Comparison of ENCODE assay signal across 30 cellular contexts in genomic region chr2:85455552-85456090, GRCh38. TPM values are rescaled to one million over a fixed set of nuclear protein-coding genes. Genes with fewer than 3 reads are reported as not detected.
DNase-seq lines count a peak whose midpoint lies in the region; ATAC-seq and TF ChIP-seq lines count a peak whose summit lies in the region.
"Had no signal": no experiment of that assay in that cellular context is flagged by ENCODE, and none has a peak within 500 bp of the region (broad histone marks: within the 10 kb centered on the region; RNA-seq: fewer than 3 reads in every experiment).

No MANE protein-coding gene starts in this region.

- H3K79me2 ChIP-seq in neural progenitor cell (ENCODE audit: low read depth) = no peaks in the 10 kb centered on the region

- no peak overlapping the region for H3K27ac ChIP-seq in HUES6 (ENCODE audit: low read depth, low read length)
- H3K27ac ChIP-seq in neural progenitor cell = no peak overlapping the region
- H3K27ac ChIP-seq: C4-2B, gastrocnemius medialis, left lung, prostate gland, transverse colon had no signal

- H3K27me3 ChIP-seq in HUES6 (ENCODE audit: control insufficient read depth, insufficient read depth, low read length) (no peaks in the 10 kb centered on the region), neural progenitor cell (no peaks in the 10 kb centered on the region)
- H3K27me3 ChIP-seq: gastrocnemius medialis, left lung, transverse colon had no signal

- in situ Hi-C loops in ACHN (cut with HindIII; ENCODE audit: low pct_ligation_motif_present, low pct_unique_long_range_greater_than_20kb, low sequenced_read_pairs) = no loop called here

- H3K27me3 Mint-ChIP-seq in dendritic cell treated with granulocyte-macrophage colony-stimulating factor and Interleukin-4, amounts not matched to agents 40 ng/mL and 50 ng/mL, for 4 days = peaks cover 2% of the 10 kb centered on the region
- H3K27me3 Mint-ChIP-seq in neural progenitor cell (ENCODE audit: insufficient read depth, low read depth) (peaks cover 11% of the 10 kb centered on the region), type B pancreatic cell (no peaks in the 10 kb centered on the region)
- no peaks in the 10 kb centered on the region for H3K27me3 Mint-ChIP-seq in activated CD8-positive, alpha-beta memory T cell treated with anti-CD3 and anti-CD28 coated beads, Interleukin-2, amount 10 ng/mL, durations not matched to agents 7 days and 5 days
- H3K27me3 Mint-ChIP-seq: activated CD4-positive, alpha-beta memory T cell treated with anti-CD3 and anti-CD28 coated beads for 36 hours; activated naive CD8-positive, alpha-beta T cell had no signal

- H2AFZ ChIP-seq in neural progenitor cell (replicated peaks) = no peak overlapping the region

- no peaks in the 10 kb centered on the region for H3K36me3 Mint-ChIP-seq in dendritic cell treated with granulocyte-macrophage colony-stimulating factor and Interleukin-4, amounts not matched to agents 40 ng/mL and 50 ng/mL, for 4 days (ENCODE audit: low read depth)
- H3K36me3 Mint-ChIP-seq in neural progenitor cell (no peaks in the 10 kb centered on the region), type B pancreatic cell (no peaks in the 10 kb centered on the region)
- no peaks in the 10 kb centered on the region for H3K36me3 Mint-ChIP-seq in activated CD8-positive, alpha-beta memory T cell treated with anti-CD3 and anti-CD28 coated beads, Interleukin-2, amount 10 ng/mL, durations not matched to agents 7 days and 5 days
- H3K36me3 Mint-ChIP-seq: activated CD4-positive, alpha-beta memory T cell treated with anti-CD3 and anti-CD28 coated beads for 36 hours; activated naive CD8-positive, alpha-beta T cell had no signal

- TF ChIP-seq CTCF in neural progenitor cell (IDR thresholded peaks at IDR 0.05) (peak; percentile 16), type B pancreatic cell (conservative IDR thresholded peaks at IDR 0.05) (no peak)

- H3K4me3 ChIP-seq in HUES6 (ENCODE audit: low read depth, low read length) (no peak overlapping the region; the same call in 1 of the 2 replicates), neural progenitor cell (no peak overlapping the region)
- H3K4me3 ChIP-seq: gastrocnemius medialis, left lung, prostate gland, transverse colon had no signal

- peak overlapping the region; percentile 2 for H3K27ac Mint-ChIP-seq in dendritic cell treated with granulocyte-macrophage colony-stimulating factor and Interleukin-4, amounts not matched to agents 40 ng/mL and 50 ng/mL, for 4 days
- H3K27ac Mint-ChIP-seq in neural progenitor cell (peak overlapping the region; percentile 21), type B pancreatic cell (no peak overlapping the region)
- no peak overlapping the region for H3K27ac Mint-ChIP-seq in activated CD8-positive, alpha-beta memory T cell treated with anti-CD3 and anti-CD28 coated beads, Interleukin-2, amount 10 ng/mL, durations not matched to agents 7 days and 5 days
- H3K27ac Mint-ChIP-seq: activated CD4-positive, alpha-beta memory T cell treated with anti-CD3 and anti-CD28 coated beads for 36 hours; activated naive CD8-positive, alpha-beta T cell; T-helper 17 cell had no signal

- no peak overlapping the region for H3K4me3 Mint-ChIP-seq in dendritic cell treated with granulocyte-macrophage colony-stimulating factor and Interleukin-4, amounts not matched to agents 40 ng/mL and 50 ng/mL, for 4 days
- H3K4me3 Mint-ChIP-seq in neural progenitor cell = no peak overlapping the region
- no peak overlapping the region for H3K4me3 Mint-ChIP-seq in type B pancreatic cell
- H3K4me3 Mint-ChIP-seq in activated CD8-positive, alpha-beta memory T cell treated with anti-CD3 and anti-CD28 coated beads, Interleukin-2, amount 10 ng/mL, durations not matched to agents 7 days and 5 days = no peak overlapping the region
- H3K4me3 Mint-ChIP-seq: activated CD4-positive, alpha-beta memory T cell treated with anti-CD3 and anti-CD28 coated beads for 36 hours; activated naive CD8-positive, alpha-beta T cell; T-helper 17 cell had no signal

- no peak overlapping the region for H3K4me2 ChIP-seq in neural progenitor cell

- intact Hi-C loops in dendritic cell treated with granulocyte-macrophage colony-stimulating factor and Interleukin-4, amounts not matched to agents 40 ng/mL and 50 ng/mL, for 4 days (cut with micrococcal nuclease) = no loop called here

- H3K36me3 ChIP-seq in HUES6 (ENCODE audit: control insufficient read depth, insufficient read depth, low read length) (no peaks in the 10 kb centered on the region), neural progenitor cell (no peaks in the 10 kb centered on the region)
- H3K36me3 ChIP-seq: gastrocnemius medialis, left lung, prostate gland, transverse colon had no signal

- no peak for ATAC-seq in activated CD8-positive, alpha-beta memory T cell treated with anti-CD3 and anti-CD28 coated beads, Interleukin-2, amount 10 ng/mL, durations not matched to agents 7 days and 5 days
- ATAC-seq: gastrocnemius medialis, left lung, SK-N-SH treated with all-trans-retinoic acid at 6 μM for 48 hours, T-helper 17 cell had no signal

- H4K20me1 ChIP-seq in neural progenitor cell (ENCODE audit: low read depth) = no peaks in the 10 kb centered on the region

- H3K9me3 ChIP-seq in HUES6 (ENCODE audit: control insufficient read depth, insufficient read depth, low read depth, low read length) (no peaks in the 10 kb centered on the region), neural progenitor cell (ENCODE audit: low read depth) (no peaks in the 10 kb centered on the region)
- H3K9me3 ChIP-seq: gastrocnemius medialis, left lung, prostate gland, transverse colon had no signal

- DNase-seq in ELF-1 (ENCODE audit: low read depth, low spot score) = peak; percentile 76
- DNase-seq in neural progenitor cell (ENCODE audit: low spot score) = no peak
- no peak for DNase-seq in ACHN
- DNase-seq in type B pancreatic cell (ENCODE audit: extremely low spot score, unreplicated experiment) = no peak
- DNase-seq in activated CD8-positive, alpha-beta memory T cell treated with anti-CD3 and anti-CD28 coated beads, Interleukin-2, amount 10 ng/mL, durations not matched to agents 7 days and 5 days = no peak
- no peak for DNase-seq in nucleus accumbens (lab: John Stamatoyannopoulos, UW)
- DNase-seq: activated CD4-positive, alpha-beta memory T cell treated with anti-CD3 and anti-CD28 coated beads for 36 hours; activated CD4-positive, alpha-beta T cell treated with anti-CD3 and anti-CD28 coated beads for 1 hour; anterior cingulate cortex; COR-L47; DMS79; gastrocnemius medialis; GF-D8; KBM-7; left lung; NCI-H1105; NCI-H187; Right ventricle myocardium superior; stimulated activated CD4-positive, alpha-beta T cell treated with anti-CD3 and anti-CD28 coated beads, Interleukin-15, amount 100 ng/mL, for 24 hours; stimulated activated CD4-positive, alpha-beta T cell treated with anti-CD3 and anti-CD28 coated beads, Interleukin-4, amount 100 ng/mL, for 4 hours; T-helper 17 cell; transverse colon had no signal

- CTCF ChIA-PET in activated CD8-positive, alpha-beta memory T cell treated with anti-CD3 and anti-CD28 coated beads, Interleukin-2, amount 10 ng/mL, durations not matched to agents 7 days and 5 days (lab: Charles Lee) = interaction anchor here (1.2 kb wide), 1 partner anchor 34 kb away, joined by 3 read pairs; no protein-coding TSS in a partner anchor

- H3K9ac ChIP-seq in HUES6 (ENCODE audit: low read length) = peak overlapping the region; percentile 30
- H3K9ac ChIP-seq in neural progenitor cell = no peak overlapping the region

- peaks cover 18% of the 10 kb centered on the region for H3K4me1 Mint-ChIP-seq in dendritic cell treated with granulocyte-macrophage colony-stimulating factor and Interleukin-4, amounts not matched to agents 40 ng/mL and 50 ng/mL, for 4 days (ENCODE audit: low read depth)
- H3K4me1 Mint-ChIP-seq in neural progenitor cell (peaks cover 5% of the 10 kb centered on the region), type B pancreatic cell (ENCODE audit: unreplicated experiment) (peaks cover 16% of the 10 kb centered on the region)
- H3K4me1 Mint-ChIP-seq in activated CD8-positive, alpha-beta memory T cell treated with anti-CD3 and anti-CD28 coated beads, Interleukin-2, amount 10 ng/mL, durations not matched to agents 7 days and 5 days = no peaks in the 10 kb centered on the region

- H3F3A ChIP-seq in neural progenitor cell (ENCODE audit: low read depth) = no peaks in the 10 kb centered on the region

- peaks cover 45% of the 10 kb centered on the region for H3K4me1 ChIP-seq in HUES6 (ENCODE audit: control insufficient read depth, insufficient read depth, low read length)
- no peaks in the 10 kb centered on the region for H3K4me1 ChIP-seq in neural progenitor cell
- H3K4me1 ChIP-seq: gastrocnemius medialis, left lung, prostate gland had no signal

- no peaks in the 10 kb centered on the region for H3K9me3 Mint-ChIP-seq in dendritic cell treated with granulocyte-macrophage colony-stimulating factor and Interleukin-4, amounts not matched to agents 40 ng/mL and 50 ng/mL, for 4 days
- H3K9me3 Mint-ChIP-seq in neural progenitor cell (no peaks in the 10 kb centered on the region), type B pancreatic cell (no peaks in the 10 kb centered on the region)
- H3K9me3 Mint-ChIP-seq in activated CD8-positive, alpha-beta memory T cell treated with anti-CD3 and anti-CD28 coated beads, Interleukin-2, amount 10 ng/mL, durations not matched to agents 7 days and 5 days (ENCODE audit: low read depth) = no peaks in the 10 kb centered on the region
- H3K9me3 Mint-ChIP-seq: activated CD4-positive, alpha-beta memory T cell treated with anti-CD3 and anti-CD28 coated beads for 36 hours had no signal

RNA-seq across cellular contexts. Expression of gene SH2D6, which starts 37.1 kb away (rescaled TPM):
- total RNA-seq in neural progenitor cell (ENCODE audit: low replicate concordance) = 0.07 and 0.74 TPM in 2 replicates
- total RNA-seq in type B pancreatic cell (ENCODE audit: low replicate concordance) = 0.97 TPM in 1 of 2 replicates, not detected in the other
- under 1 TPM; 0.52 to 0.82 TPM for total RNA-seq in activated CD8-positive, alpha-beta memory T cell treated with anti-CD3 and anti-CD28 coated beads, Interleukin-2, amount 10 ng/mL, durations not matched to agents 7 days and 5 days
- total RNA-seq: bronchial epithelial cell, mesenteric fat pad had no signal

RNA-seq across cellular contexts. Expression of gene CAPG, which starts 45.5 kb away (rescaled TPM):
- total RNA-seq in neural progenitor cell (ENCODE audit: low replicate concordance) (23.9 TPM in 2 replicates), type B pancreatic cell (ENCODE audit: low replicate concordance) (61.1 and 195 TPM in 2 replicates)
- 100 to 1,000 TPM; 204 to 211 TPM for total RNA-seq in activated CD8-positive, alpha-beta memory T cell treated with anti-CD3 and anti-CD28 coated beads, Interleukin-2, amount 10 ng/mL, durations not matched to agents 7 days and 5 days

Comparison
In these comparisons a context has a peak if more than half of its experiments do, and no peak if none do; other contexts are left out.
1. H3K27ac Mint-ChIP-seq: peak in dendritic cell treated with granulocyte-macrophage colony-stimulating factor and Interleukin-4, amounts not matched to agents 40 ng/mL and 50 ng/mL, for 4 days (single experiment) and neural progenitor cell (single experiment); none in type B pancreatic cell (single experiment) and activated CD8-positive, alpha-beta memory T cell treated with anti-CD3 and anti-CD28 coated beads, Interleukin-2, amount 10 ng/mL, durations not matched to agents 7 days and 5 days (single experiment).